ENCODE assay signal across 16 cellular contexts in the genomic region with DNA sequence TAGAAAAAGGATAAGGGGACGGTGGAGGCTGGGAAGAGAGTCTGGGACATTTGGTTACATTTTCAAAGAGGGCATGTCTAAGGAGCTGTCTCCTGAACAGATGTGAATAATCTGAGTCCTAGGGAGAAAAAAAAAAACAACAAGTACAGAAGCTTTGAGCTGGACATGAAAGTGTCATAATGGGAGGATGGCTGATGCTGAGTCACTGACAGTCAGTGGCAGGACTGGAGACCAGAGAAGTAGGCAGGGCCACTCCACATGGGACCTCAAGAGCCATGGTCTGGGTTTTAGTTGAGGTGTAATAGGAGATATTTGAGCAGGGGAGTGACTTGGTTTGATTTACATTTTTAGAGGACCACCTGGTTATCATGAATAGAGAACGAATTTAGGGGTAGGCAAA.
DNase-seq lines count a peak whose midpoint lies in the region; ATAC-seq, FAIRE-seq and TF ChIP-seq lines count a peak whose summit lies in the region.
"Had no signal": no experiment of that assay in that cellular context is flagged by ENCODE, and none has a peak within 500 bp of the region (broad histone marks: within the 10 kb centered on the region; RNA-seq: fewer than 3 reads in every experiment).

No MANE protein-coding gene starts in this region.

- H3K79me2 ChIP-seq in endothelial cell of umbilical vein (ENCODE audit: control insufficient read depth, insufficient read depth, low read length), result peaks cover 33% of the 10 kb centered on the region

- 81 to 89% (median 89%) methylated on average over 2 of the region's 2 CpGs for WGBS in psoas muscle, 3 donors

- POLR2A ChIA-PET in endothelial cell of umbilical vein (lab: Charles Lee), result no interaction called here

- H4K20me1 ChIP-seq in endothelial cell of umbilical vein (replicated peaks; ENCODE audit: control insufficient read depth, extremely low read depth, insufficient read depth, low read length), result no peaks in the 10 kb centered on the region

- dilution Hi-C loops in endothelial cell of umbilical vein (cut with MboI; ENCODE audit: extremely low pct_ligation_motif_present, low sequenced_read_pairs), result no loop called here

- ATAC-seq in psoas muscle (peak in 3 of 4 donors; percentile 31 to 71 (median 58)), HG03457 (IDR thresholded peaks at IDR 0.05; ENCODE audit: unreplicated experiment) (no peak)
- ATAC-seq: activated T-helper 17 cell treated with anti-CD3 and anti-CD28 coated beads, Interleukin-2, amount 50 U/mL, for 72 hours had no signal

- DNase-seq in H4 (ENCODE audit: low spot score) (peak; percentile 32), MV-4-11 (lab: John Stamatoyannopoulos, UW) (peak; percentile 49), endothelial cell of umbilical vein (ENCODE audit: low read depth, low spot score) (no peak), psoas muscle (no peak), HTR-8/SVneo (ENCODE audit: insufficient read length, low spot score) (no peak)
- DNase-seq in activated CD4-positive, alpha-beta T cell treated with anti-CD3 and anti-CD28 coated beads, Interleukin-2, amount 50 U/mL, for 4 hours, result no peak
- DNase-seq: activated CD4-positive, alpha-beta memory T cell treated with anti-CD3 and anti-CD28 coated beads for 36 hours; adrenal gland; CD4-positive, CD25-positive, alpha-beta regulatory T cell; NCI-H1092 treated with DMSO at 0.1 percent for 48 hours; NCI-H2171; SJCRH30; stimulated activated CD4-positive, alpha-beta T cell treated with anti-CD3 and anti-CD28 coated beads, Interleukin-15, amount 100 ng/mL, for 24 hours had no signal

- no peak for TF ChIP-seq CTCF in endothelial cell of umbilical vein (IDR thresholded peaks at IDR 0.05; ENCODE audit: extremely low read depth in 1 of 2, insufficient read depth in 1 of 2, low read depth in 1 of 2, low read length in 2 of 2)
- TF ChIP-seq CTCF in psoas muscle (IDR thresholded peaks at IDR 0.05), result no peak

- H3K4me1 ChIP-seq in endothelial cell of umbilical vein (ENCODE audit: control insufficient read depth, extremely low read depth, insufficient read depth, low read length) (no peaks in the 10 kb centered on the region), psoas muscle (peaks cover 2% of the 10 kb centered on the region)
- H3K4me1 ChIP-seq: adrenal gland, SJCRH30 had no signal

- no TSS peak for BruUV-seq in endothelial cell of umbilical vein (replicated peaks; lab: Mats Ljungman, UMichigan)

- no peak overlapping the region for H3K9ac ChIP-seq in endothelial cell of umbilical vein (replicated peaks; ENCODE audit: extremely low read depth, insufficient read depth, low read length)

- H3K27ac ChIP-seq in endothelial cell of umbilical vein (ENCODE audit: insufficient read depth, low read depth, low read length) (no peak overlapping the region), psoas muscle (no peak overlapping the region)
- H3K27ac ChIP-seq: adrenal gland, hepatocyte, SJCRH30 had no signal

- no peak overlapping the region for H2AFZ ChIP-seq in endothelial cell of umbilical vein (ENCODE audit: low read depth, low read length)
- H2AFZ ChIP-seq: hepatocyte had no signal

- H3K36me3 ChIP-seq in endothelial cell of umbilical vein (ENCODE audit: control insufficient read depth in 2 of 2, extremely low read depth in 1 of 2, insufficient read depth in 2 of 2, low read length in 2 of 2), result no peaks in the 10 kb centered on the region
- no peaks in the 10 kb centered on the region for H3K36me3 ChIP-seq in psoas muscle (ENCODE audit: insufficient read depth in 1 of 2, low read depth in 1 of 2)
- H3K36me3 ChIP-seq: adrenal gland had no signal

- H3K4me3 ChIP-seq in endothelial cell of umbilical vein (replicated peaks in 1 of 3; ENCODE audit: insufficient read depth in 1 of 3, low read depth in 1 of 3, low read length in 3 of 3), result no peak overlapping the region
- H3K4me3 ChIP-seq in psoas muscle, result no peak overlapping the region
- H3K4me3 ChIP-seq: adrenal gland, hepatocyte, SJCRH30 had no signal

- H3K4me2 ChIP-seq in endothelial cell of umbilical vein (ENCODE audit: insufficient read depth, low read length), result no peak overlapping the region
- H3K4me2 ChIP-seq: hepatocyte had no signal

- TF ChIP-seq POLR2A in endothelial cell of umbilical vein (IDR thresholded peaks at IDR 0.05; ENCODE audit: low read depth, low read length), result no peak

- intact Hi-C loops in endothelial cell of umbilical vein (cut with micrococcal nuclease) (loop anchor here (2.0 kb wide), 1 partner anchor 22 kb away; no protein-coding TSS in a partner anchor), psoas muscle (cut with DNase I) (no loop called here)

- FAIRE-seq in endothelial cell of umbilical vein (lab: Jason Lieb, UNC) (no peak), HTR-8/SVneo (lab: Jason Lieb, UNC) (no peak)

- no peaks in the 10 kb centered on the region for H3K9me1 ChIP-seq in endothelial cell of umbilical vein (replicated peaks; ENCODE audit: control insufficient read depth, extremely low read depth, insufficient read depth, low read length)

- H3K27me3 ChIP-seq in endothelial cell of umbilical vein (ENCODE audit: control insufficient read depth in 2 of 2, insufficient read depth in 2 of 2, low read length in 2 of 2) (no peaks in the 10 kb centered on the region), psoas muscle (ENCODE audit: insufficient read depth in 3 of 3, low read length in 2 of 3) (no peaks in the 10 kb centered on the region)
- H3K27me3 ChIP-seq: adrenal gland, hepatocyte, SJCRH30 had no signal

- H3K9me3 ChIP-seq in endothelial cell of umbilical vein (replicated peaks; ENCODE audit: control insufficient read depth, insufficient read depth, low read length) (no peaks in the 10 kb centered on the region), psoas muscle (no peaks in the 10 kb centered on the region)
- H3K9me3 ChIP-seq: adrenal gland, SJCRH30 had no signal

- CTCF ChIA-PET in endothelial cell of umbilical vein (lab: Charles Lee), result interaction anchor here (1.0 to 1.9 kb wide), 6 partner anchors 12 to 137 kb away, joined by 3 to 5 read pairs (median 4); no protein-coding TSS in a partner anchor

TF ChIP-seq in endothelial cell of umbilical vein, 7 proteins besides CTCF, POLR2A, EP300 and RAD21:
- TF ChIP-seq FOS (IDR thresholded peaks at IDR 0.05; ENCODE audit: borderline replicate concordance, insufficient read depth, low read length) (peak; percentile 23), JUN (IDR thresholded peaks at IDR 0.05; ENCODE audit: borderline replicate concordance, insufficient read depth, insufficient read length, low read depth) (no peak)

Comparison
In these comparisons a context has a peak if more than half of its experiments do, and no peak if none do; other contexts are left out.
1. DNase-seq: peak in H4 (single experiment) and MV-4-11 (single experiment); none in endothelial cell of umbilical vein (single experiment), psoas muscle (0 of 2), activated CD4-positive, alpha-beta T cell treated with anti-CD3 and anti-CD28 coated beads, Interleukin-2, amount 50 U/mL, for 4 hours (0 of 2) and HTR-8/SVneo (single experiment).